In the genomic region with DNA sequence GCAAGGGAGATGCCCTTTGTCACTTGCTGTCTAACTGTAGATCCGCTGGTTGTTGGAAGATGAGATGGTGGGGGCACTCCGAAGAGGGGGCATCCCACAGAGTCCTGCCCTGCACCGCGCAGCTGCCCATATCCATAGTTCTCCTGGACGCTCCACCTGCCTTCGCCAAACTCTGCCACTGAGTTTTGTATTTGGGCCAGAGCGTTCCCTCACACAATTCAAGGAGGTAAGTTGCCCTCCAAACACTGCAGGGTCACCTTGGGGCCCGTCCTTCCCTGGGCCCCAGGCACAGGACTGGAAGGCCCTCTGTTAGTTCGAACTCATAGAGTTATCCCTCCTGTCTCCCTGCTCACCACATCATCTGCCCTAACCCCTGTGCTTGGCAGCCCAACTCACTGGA, we compare ENCODE assay signal across 17 cellular contexts. TPM values are rescaled to one million over a fixed set of nuclear protein-coding genes. Genes with fewer than 3 reads are reported as not detected.
A peak's percentile ranks its signal among the peaks of the same experiment; 100 is the strongest.
DNase-seq lines count a peak whose midpoint lies in the region; ATAC-seq and TF ChIP-seq lines count a peak whose summit lies in the region.
"Had no signal": no experiment of that assay in that cellular context is flagged by ENCODE, and none has a peak within 500 bp of the region (broad histone marks: within the 10 kb centered on the region; RNA-seq: fewer than 3 reads in every experiment).

No MANE protein-coding gene starts in this region.

- H3K27me3 Mint-ChIP-seq in T-helper 17 cell (no peaks in the 10 kb centered on the region), neural progenitor cell (ENCODE audit: insufficient read depth, low read depth) (peaks cover 6% of the 10 kb centered on the region)
- H3K27me3 Mint-ChIP-seq: B cell; CD4-positive, alpha-beta T cell had no signal

- H4K91ac ChIP-seq in neuronal stem cell (ENCODE audit: low read depth, low read length, poor library complexity): no peak overlapping the region

- no peak overlapping the region for H3K4me3 Mint-ChIP-seq in T-helper 17 cell
- peak overlapping the region; percentile 36 for H3K4me3 Mint-ChIP-seq in neural progenitor cell
- H3K4me3 Mint-ChIP-seq: B cell; CD4-positive, alpha-beta T cell had no signal

- H3K4me3 ChIP-seq in neural progenitor cell (no peak overlapping the region), suprapubic skin (no peak overlapping the region), neuronal stem cell (ENCODE audit: low read length in 2 of 2) (no peak overlapping the region)
- H3K4me3 ChIP-seq: GM12878, GM23248 had no signal

- H3K27me3 ChIP-seq in neural progenitor cell (no peaks in the 10 kb centered on the region), suprapubic skin (no peaks in the 10 kb centered on the region), neuronal stem cell (ENCODE audit: control insufficient read depth in 3 of 3, insufficient read depth in 3 of 3, low read depth in 1 of 3, low read length in 3 of 3) (no peaks in the 10 kb centered on the region)

- no peak overlapping the region for H3K4ac ChIP-seq in neuronal stem cell (ENCODE audit: low read length)

- no peak for TF ChIP-seq POLR2A in suprapubic skin (IDR thresholded peaks at IDR 0.05)

- H3K14ac ChIP-seq in neuronal stem cell (ENCODE audit: low read length): no peak overlapping the region

- no peak overlapping the region for H2AFZ ChIP-seq in neural progenitor cell (replicated peaks)
- no peak overlapping the region for H2AFZ ChIP-seq in neuronal stem cell (ENCODE audit: low read length)
- H2AFZ ChIP-seq: GM23248 had no signal

- no peak overlapping the region for H2BK12ac ChIP-seq in neuronal stem cell (ENCODE audit: low read length)

- H3F3A ChIP-seq in neural progenitor cell (ENCODE audit: low read depth): no peaks in the 10 kb centered on the region

- H3K23ac ChIP-seq in neuronal stem cell (ENCODE audit: low read depth, low read length, poor library complexity): no peak overlapping the region

- H3K36me3 Mint-ChIP-seq in T-helper 17 cell (ENCODE audit: low read depth): peaks cover 8% of the 10 kb centered on the region
- peaks cover 33% of the 10 kb centered on the region for H3K36me3 Mint-ChIP-seq in neural progenitor cell

- DNase-seq in activated naive CD4-positive, alpha-beta T cell treated with anti-CD3 and anti-CD28 coated beads, Interleukin-2, amount 50 U/mL, for 16 hours: peak; percentile 2
- no peak for DNase-seq in activated naive CD4-positive, alpha-beta T cell treated with Interleukin-2 at 50 U/mL for 16 hours
- DNase-seq in T-helper 17 cell: no peak
- DNase-seq in neural progenitor cell (ENCODE audit: low spot score): no peak
- peak; percentile 49 to 59 for DNase-seq in suprapubic skin (ENCODE audit: low spot score in 2 of 2)
- no peak for DNase-seq in DMS 273 treated with DMSO at 0.1 percent for 48 hours (lab: John Stamatoyannopoulos, UW)
- no peak for DNase-seq in neuronal stem cell (ENCODE audit: low spot score)
- no peak for DNase-seq in HPDE6-E6E7 (ENCODE audit: extremely low spot score)
- DNase-seq: C1 segment of cervical spinal cord; Calu3; CD4-positive, alpha-beta T cell; DMS79; GM23248 had no signal

- H3K4me1 ChIP-seq in neural progenitor cell: no peaks in the 10 kb centered on the region
- peaks cover 7% of the 10 kb centered on the region for H3K4me1 ChIP-seq in suprapubic skin
- peaks cover 2 to 14% of the 10 kb centered on the region in 2 donors for H3K4me1 ChIP-seq in neuronal stem cell (ENCODE audit: control insufficient read depth in 2 of 2, insufficient read depth in 1 of 2, low read depth in 1 of 2, low read length in 2 of 2)

- H3K18ac ChIP-seq in neuronal stem cell (ENCODE audit: low read length): no peak overlapping the region

- H2BK15ac ChIP-seq in neuronal stem cell (ENCODE audit: low read length): no peak overlapping the region

- no peak overlapping the region for H2AK5ac ChIP-seq in neuronal stem cell (ENCODE audit: low read depth, low read length)

- H4K20me1 ChIP-seq in neural progenitor cell (ENCODE audit: low read depth): no peaks in the 10 kb centered on the region

- H3K9me3 Mint-ChIP-seq in neural progenitor cell: no peaks in the 10 kb centered on the region
- H3K9me3 Mint-ChIP-seq: CD4-positive, alpha-beta T cell had no signal

- H3K9me3 ChIP-seq in T-helper 17 cell (ENCODE audit: control insufficient read depth, low read length, poor library complexity, severe bottlenecking) (no peaks in the 10 kb centered on the region), neural progenitor cell (ENCODE audit: low read depth) (no peaks in the 10 kb centered on the region), suprapubic skin (no peaks in the 10 kb centered on the region), neuronal stem cell (replicated peaks in 1 of 2; ENCODE audit: control insufficient read depth in 2 of 2, insufficient read depth in 1 of 2, low read depth in 1 of 2, low read length in 2 of 2) (peaks cover 0 to 2% of the 10 kb centered on the region in 2 donors)

- H3K79me1 ChIP-seq in neuronal stem cell (ENCODE audit: low read depth, low read length): no peaks in the 10 kb centered on the region

- H3K27ac Mint-ChIP-seq in T-helper 17 cell (peak overlapping the region; percentile 11), neural progenitor cell (no peak overlapping the region)
- H3K27ac Mint-ChIP-seq: B cell; CD4-positive, alpha-beta T cell had no signal

- H3K27ac ChIP-seq in neural progenitor cell (no peak overlapping the region), suprapubic skin (no peak overlapping the region), neuronal stem cell (replicated peaks; ENCODE audit: low read length) (no peak overlapping the region)
- H3K27ac ChIP-seq: GM23248 had no signal

- no peak for TF ChIP-seq EP300 in suprapubic skin (IDR thresholded peaks at IDR 0.05)

- no peaks in the 10 kb centered on the region for H3K79me2 ChIP-seq in neural progenitor cell (ENCODE audit: low read depth)

- H2BK120ac ChIP-seq in neuronal stem cell (ENCODE audit: low read depth, low read length): no peak overlapping the region

- H3K4me2 ChIP-seq in neural progenitor cell (no peak overlapping the region), neuronal stem cell (ENCODE audit: insufficient read depth, low read length, poor library complexity, severe bottlenecking) (no peak overlapping the region)

- H3K9ac ChIP-seq in neural progenitor cell (no peak overlapping the region), neuronal stem cell (ENCODE audit: low read depth, low read length, poor library complexity) (no peak overlapping the region)
- H3K9ac ChIP-seq: GM23248 had no signal

- H3K36me3 ChIP-seq in neural progenitor cell (no peaks in the 10 kb centered on the region), suprapubic skin (peaks cover 85% of the 10 kb centered on the region), neuronal stem cell (replicated peaks in 1 of 2; ENCODE audit: control insufficient read depth in 2 of 2, insufficient read depth in 2 of 2, low read length in 2 of 2) (peaks cover 59 to 86% of the 10 kb centered on the region in 2 donors)

- H4K8ac ChIP-seq in neuronal stem cell (ENCODE audit: low read depth, low read length): no peak overlapping the region

- no peak for TF ChIP-seq CTCF in neural progenitor cell (IDR thresholded peaks at IDR 0.05)
- TF ChIP-seq CTCF in suprapubic skin (IDR thresholded peaks at IDR 0.05): no peak

- ATAC-seq in T-helper 17 cell: no peak
- ATAC-seq: GM12878, HCT116 had no signal

- H2BK5ac ChIP-seq in neuronal stem cell (ENCODE audit: low read length): no peak overlapping the region

- H3K4me1 Mint-ChIP-seq in T-helper 17 cell: peaks cover 8% of the 10 kb centered on the region
- H3K4me1 Mint-ChIP-seq in neural progenitor cell: peaks cover 19% of the 10 kb centered on the region
- H3K4me1 Mint-ChIP-seq: B cell had no signal

- WGBS in suprapubic skin: 99% methylated on average over 9 of the region's 9 CpGs
- WGBS in neuronal stem cell (ENCODE audit: extremely low coverage in 2 of 2, insufficient read length in 2 of 2, insufficient replicate concordance in 1 of 2), 2 donors: no CpG with 5 or more reads among the region's 9 CpGs

RNA-seq across cellular contexts. Expression of gene HYI, which starts 22.1 kb away (rescaled TPM):
- total RNA-seq in T-helper 17 cell (10 to 100 TPM; 14.8 to 24.1 TPM), neural progenitor cell (ENCODE audit: low replicate concordance) (10.3 and 26.8 TPM in 2 replicates), suprapubic skin (10 to 100 TPM; 27.8 to 55.8 (median 39.5) TPM)
- 22.2 TPM for polyA plus RNA-seq in neuronal stem cell (2013, experiment 1 of 2)
- polyA plus RNA-seq in neuronal stem cell (2013, experiment 2 of 2): 22.5 TPM
- total RNA-seq: A172 had no signal

RNA-seq across cellular contexts. Expression of gene SZT2, which starts 42.0 kb away (rescaled TPM):
- total RNA-seq in T-helper 17 cell: 10 to 100 TPM; 87.0 to 92.1 TPM
- 11.0 and 16.8 TPM in 2 replicates for total RNA-seq in neural progenitor cell (ENCODE audit: low replicate concordance)
- 100 to 1,000 TPM in 1 of 4 donors, 10 to 100 TPM in 3; 44.2 to 132 (median 65.5) TPM for total RNA-seq in suprapubic skin
- polyA plus RNA-seq in neuronal stem cell (2013, experiment 1 of 2): 4.2 TPM
- polyA plus RNA-seq in neuronal stem cell (2013, experiment 2 of 2): 4.0 TPM

RNA-seq across cellular contexts. Expression of gene MED8, which starts 42.1 kb away (rescaled TPM):
- 10 to 100 TPM; 13.7 to 16.4 TPM for total RNA-seq in T-helper 17 cell
- 15.1 and 23.6 TPM in 2 replicates for total RNA-seq in neural progenitor cell (ENCODE audit: low replicate concordance)
- 10 to 100 TPM; 26.8 to 43.2 (median 40.3) TPM for total RNA-seq in suprapubic skin
- polyA plus RNA-seq in neuronal stem cell (2013, experiment 1 of 2): 15.7 TPM
- polyA plus RNA-seq in neuronal stem cell (2013, experiment 2 of 2): 16.3 TPM

Comparison
In these comparisons a context has a peak if more than half of its experiments do, and no peak if none do; other contexts are left out.
1. DNase-seq: peak in activated naive CD4-positive, alpha-beta T cell treated with anti-CD3 and anti-CD28 coated beads, Interleukin-2, amount 50 U/mL, for 16 hours (single experiment) and suprapubic skin (2 of 2); none in activated naive CD4-positive, alpha-beta T cell treated with Interleukin-2 at 50 U/mL for 16 hours (single experiment), T-helper 17 cell (0 of 3), neural progenitor cell (single experiment), DMS 273 treated with DMSO at 0.1 percent for 48 hours (single experiment), neuronal stem cell (single experiment) and HPDE6-E6E7 (single experiment).